ENCODE assay signal across 20 cellular contexts in the genomic region with DNA sequence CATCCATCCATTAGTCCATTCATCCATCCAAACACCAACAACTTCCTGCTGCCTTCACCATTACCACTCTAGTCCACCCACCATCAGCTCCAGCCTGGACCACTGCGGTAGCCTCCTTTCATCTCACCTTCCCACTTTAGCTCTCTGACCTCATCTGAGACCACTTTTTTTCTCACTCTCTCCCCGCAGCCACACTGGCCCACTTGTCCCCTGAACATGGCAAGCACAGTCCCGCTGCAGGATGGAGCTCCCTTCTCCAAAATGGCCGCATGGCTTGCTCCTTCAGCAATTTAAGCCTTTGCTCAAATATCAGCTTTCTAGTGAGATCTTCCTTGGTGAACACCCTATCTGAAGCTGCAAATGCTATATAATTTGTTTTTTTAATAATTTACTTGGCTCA. TPM values are rescaled to one million over a fixed set of nuclear protein-coding genes. Genes with fewer than 3 reads are reported as not detected.
DNase-seq lines count a peak whose midpoint lies in the region; ATAC-seq, FAIRE-seq and TF ChIP-seq lines count a peak whose summit lies in the region.
"Had no signal": no experiment of that assay in that cellular context is flagged by ENCODE, and none has a peak within 500 bp of the region (broad histone marks: within the 10 kb centered on the region; RNA-seq: fewer than 3 reads in every experiment).

No MANE protein-coding gene starts in this region.

- H3K27ac Mint-ChIP-seq in activated T-cell treated with anti-CD3 and anti-CD28 coated beads, Interleukin-2, amount 50 U/mL, for 24 hours = no peak overlapping the region
- no peak overlapping the region for H3K27ac Mint-ChIP-seq in activated T-cell treated with anti-CD3 and anti-CD28 coated beads, Interleukin-2, amount 50 U/mL, for 72 hours

- H3K27me3 ChIP-seq in testis (no peaks in the 10 kb centered on the region), pancreas (no peaks in the 10 kb centered on the region)

- no peaks in the 10 kb centered on the region for H3K9me3 Mint-ChIP-seq in activated T-cell treated with anti-CD3 and anti-CD28 coated beads, Interleukin-2, amount 50 U/mL, for 24 hours
- H3K9me3 Mint-ChIP-seq in activated T-cell treated with anti-CD3 and anti-CD28 coated beads, Interleukin-2, amount 50 U/mL, for 72 hours = no peaks in the 10 kb centered on the region

- H3K27ac ChIP-seq in testis (no peak overlapping the region), pancreas (no peak overlapping the region)
- H3K27ac ChIP-seq: C4-2B, GM23248 had no signal

- intact Hi-C loops in testis (cut with DNase I; ENCODE audit: low total_unique reads) (no loop called here), pancreas (cut with DNase I) (no loop called here)

- in situ Hi-C loops in GM13976 (cut with MboI; ENCODE audit: low sequenced_read_pairs, unreplicated experiment) = no loop called here

- H3K36me3 ChIP-seq in testis (ENCODE audit: low read depth, missing control alignments) = no peaks in the 10 kb centered on the region
- H3K36me3 ChIP-seq in pancreas = no peaks in the 10 kb centered on the region

- DNase-seq in activated T-cell treated with anti-CD3 and anti-CD28 coated beads, Interleukin-2, amount 50 U/mL, for 24 hours = peak; percentile 14
- no peak for DNase-seq in activated T-cell treated with anti-CD3 and anti-CD28 coated beads, Interleukin-2, amount 50 U/mL, for 72 hours
- DNase-seq in GM13976 (ENCODE audit: low spot score) (peak; percentile 3), islet precursor cell (peak; percentile 22), testis (peak; percentile 2), pancreas (no peak)
- DNase-seq: ACHN, AML-193, DND-41, GM23248, IMR-90, NCI-H1417, NCI-H187 treated with DMSO at 0.1 percent for 48 hours, NCI-H2227 treated with DMSO at 0.1 percent for 48 hours, NCI-H524, SIG-M5 had no signal

- no peak for ATAC-seq in activated T-cell treated with anti-CD3 and anti-CD28 coated beads, Interleukin-2, amount 50 U/mL, for 72 hours (replicated peaks in 1 of 2)
- ATAC-seq in GM21526 (IDR thresholded peaks at IDR 0.05; ENCODE audit: low FRiP score, unreplicated experiment) = no peak
- ATAC-seq in pancreas = no peak
- ATAC-seq in HG03442 (IDR thresholded peaks at IDR 0.05; ENCODE audit: unreplicated experiment) = no peak

- H3K4me1 ChIP-seq in testis = no peaks in the 10 kb centered on the region
- H3K4me1 ChIP-seq in pancreas = no peaks in the 10 kb centered on the region

- WGBS in testis, 2 donors = 72 to 100% methylated on average over 4 of the region's 4 CpGs
- 78 to 87% methylated on average over 4 of the region's 4 CpGs for WGBS in pancreas, 2 donors

- no peak for TF ChIP-seq POLR2A in testis (IDR thresholded peaks at IDR 0.05)

- no peaks in the 10 kb centered on the region for H3K36me3 Mint-ChIP-seq in activated T-cell treated with anti-CD3 and anti-CD28 coated beads, Interleukin-2, amount 50 U/mL, for 24 hours (ENCODE audit: low read depth)
- H3K36me3 Mint-ChIP-seq in activated T-cell treated with anti-CD3 and anti-CD28 coated beads, Interleukin-2, amount 50 U/mL, for 72 hours (ENCODE audit: insufficient read depth in 2 of 2) = no peaks in the 10 kb centered on the region

- no peaks in the 10 kb centered on the region for H3K9me3 ChIP-seq in testis
- no peaks in the 10 kb centered on the region for H3K9me3 ChIP-seq in pancreas

- TF ChIP-seq CTCF in GM13976 (IDR thresholded peaks at IDR 0.05; ENCODE audit: borderline replicate concordance, control extremely low read depth, extremely low read depth, insufficient read depth, missing control alignments) (no peak), testis (IDR thresholded peaks at IDR 0.05) (no peak), pancreas (IDR thresholded peaks at IDR 0.05) (no peak)

- no peak overlapping the region for H3K4me3 Mint-ChIP-seq in activated T-cell treated with anti-CD3 and anti-CD28 coated beads, Interleukin-2, amount 50 U/mL, for 24 hours
- H3K4me3 Mint-ChIP-seq in activated T-cell treated with anti-CD3 and anti-CD28 coated beads, Interleukin-2, amount 50 U/mL, for 72 hours = no peak overlapping the region

- no peaks in the 10 kb centered on the region for H3K4me1 Mint-ChIP-seq in activated T-cell treated with anti-CD3 and anti-CD28 coated beads, Interleukin-2, amount 50 U/mL, for 24 hours (ENCODE audit: low read depth)
- H3K4me1 Mint-ChIP-seq in activated T-cell treated with anti-CD3 and anti-CD28 coated beads, Interleukin-2, amount 50 U/mL, for 72 hours (ENCODE audit: low read depth) = no peaks in the 10 kb centered on the region

- H3K4me3 ChIP-seq in testis = no peak overlapping the region
- no peak overlapping the region for H3K4me3 ChIP-seq in pancreas
- H3K4me3 ChIP-seq: GM23248 had no signal

- H3K27me3 Mint-ChIP-seq in activated T-cell treated with anti-CD3 and anti-CD28 coated beads, Interleukin-2, amount 50 U/mL, for 24 hours = peaks cover 3% of the 10 kb centered on the region
- H3K27me3 Mint-ChIP-seq in activated T-cell treated with anti-CD3 and anti-CD28 coated beads, Interleukin-2, amount 50 U/mL, for 72 hours (ENCODE audit: low read depth) = no peaks in the 10 kb centered on the region

- FAIRE-seq in pancreas (lab: Jason Lieb, UNC) = no peak
- FAIRE-seq: HTR-8/SVneo had no signal

RNA-seq across cellular contexts. Expression of a gene that starts 11.1 kb away (rescaled TPM):
- 1 to 10 TPM; 1.2 to 1.8 TPM for total RNA-seq in activated T-cell treated with anti-CD3 and anti-CD28 coated beads, Interleukin-2, amount 50 U/mL, for 72 hours
- total RNA-seq in testis (10 to 100 TPM in 1 of 2 donors, 1 to 10 TPM in 1; 4.3 to 15.7 TPM), pancreas (10 to 100 TPM in 3 of 6 donors, 1 to 10 TPM in 3; 1.4 to 51.2 (median 7.6) TPM)
- polyA plus RNA-seq in testis (ENCODE audit: insufficient read depth, low read depth, low replicate concordance) (25.4 TPM), pancreas (1 to 10 TPM; 1.9 to 2.6 TPM)
- total RNA-seq: GM23248 had no signal

Comparison
In these comparisons a context has a peak if more than half of its experiments do, and no peak if none do; other contexts are left out.
1. DNase-seq: peak in activated T-cell treated with anti-CD3 and anti-CD28 coated beads, Interleukin-2, amount 50 U/mL, for 24 hours (single experiment), GM13976 (single experiment), islet precursor cell (single experiment) and testis (single experiment); none in activated T-cell treated with anti-CD3 and anti-CD28 coated beads, Interleukin-2, amount 50 U/mL, for 72 hours (0 of 2) and pancreas (0 of 6).